Comparison of ENCODE assay signal across 17 cellular contexts in the genomic region with DNA sequence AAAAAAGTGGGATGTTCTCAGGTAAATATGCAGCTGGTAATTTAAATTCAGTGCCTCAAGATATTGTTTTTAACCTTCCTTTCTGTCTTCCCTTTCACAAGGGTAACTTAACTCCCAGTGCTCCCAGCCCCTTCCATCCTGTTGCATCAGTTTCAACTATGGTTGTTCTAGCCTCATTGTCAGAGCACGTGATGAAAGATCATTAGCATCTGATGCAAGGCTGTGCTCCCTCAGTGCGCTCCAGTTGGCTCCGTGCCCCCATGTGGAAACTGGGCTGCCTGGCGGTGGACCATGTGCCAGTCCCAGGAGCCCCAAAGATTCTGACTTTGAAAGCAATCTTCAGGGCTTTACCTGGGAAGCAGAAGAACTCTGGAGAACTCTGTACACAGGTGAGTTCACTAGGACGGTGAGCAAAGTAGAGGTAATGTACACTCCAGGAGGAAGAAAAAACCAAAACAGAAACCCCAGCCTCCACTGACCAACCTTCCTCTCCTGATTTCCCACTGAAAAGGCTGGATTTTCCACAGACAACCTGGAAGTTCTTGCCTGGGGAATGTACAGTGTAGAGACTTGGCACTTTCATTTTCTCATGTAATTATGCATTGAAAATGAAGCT.
DNase-seq lines count a peak whose midpoint lies in the region; ATAC-seq, FAIRE-seq and TF ChIP-seq lines count a peak whose summit lies in the region.
"Had no signal": no experiment of that assay in that cellular context is flagged by ENCODE, and none has a peak within 500 bp of the region (broad histone marks: within the 10 kb centered on the region; RNA-seq: fewer than 3 reads in every experiment).

No MANE protein-coding gene starts in this region.

- no peaks in the 10 kb centered on the region for H3K27me3 ChIP-seq in keratinocyte (ENCODE audit: control insufficient read depth, extremely low read depth, insufficient read depth, low read length)
- no peaks in the 10 kb centered on the region for H3K27me3 ChIP-seq in pancreas
- H3K27me3 ChIP-seq: spleen had no signal

- no peak overlapping the region for H3K9ac ChIP-seq in keratinocyte (ENCODE audit: control insufficient read depth, extremely low read depth, insufficient read depth, low read length)

- H3K4me1 ChIP-seq in keratinocyte (ENCODE audit: control insufficient read depth, extremely low read depth, insufficient read depth, low read length) (peaks cover 5% of the 10 kb centered on the region), pancreas (no peaks in the 10 kb centered on the region)

- H3K36me3 ChIP-seq in keratinocyte (ENCODE audit: control insufficient read depth in 2 of 2, extremely low read depth in 1 of 2, insufficient read depth in 2 of 2, low read length in 2 of 2), result no peaks in the 10 kb centered on the region
- H3K36me3 ChIP-seq in pancreas, result no peaks in the 10 kb centered on the region

- intact Hi-C loops in pancreas (cut with DNase I), result no loop called here

- WGBS in pancreas, 2 donors, result 69 to 72% methylated on average over 5 of the region's 5 CpGs

- DNase-seq in AG09319 (ENCODE audit: extremely low read depth, low read depth) (peak; percentile 49), M059J (ENCODE audit: low read depth) (peak; percentile 20), keratinocyte (ENCODE audit: low read depth, low spot score) (no peak), pancreas (no peak), NCI-H2171 (lab: John Stamatoyannopoulos, UW) (no peak), H54 (ENCODE audit: insufficient read length, low spot score) (no peak)
- DNase-seq: activated CD4-positive, alpha-beta T cell treated with anti-CD3 and anti-CD28 coated beads, Interleukin-2, amount 50 U/mL, for 4 hours; cerebellar nuclear complex; HCEC 1CT; kidney glomerular epithelial cell; NCI-H1105 treated with DMSO at 0.1 percent for 48 hours; NCI-H2227 treated with DMSO at 0.1 percent for 48 hours; spleen; stimulated activated naive CD8-positive, alpha-beta T cell treated with anti-CD3 and anti-CD28 coated beads, Interleukin-15, amount 100 ng/mL, for 72 hours had no signal

- H3K9me3 ChIP-seq in keratinocyte (ENCODE audit: control insufficient read depth, low read depth, low read length) (no peaks in the 10 kb centered on the region), pancreas (no peaks in the 10 kb centered on the region)

- no peak for FAIRE-seq in keratinocyte (lab: Jason Lieb, UNC)
- no peak for FAIRE-seq in pancreas (lab: Jason Lieb, UNC)
- FAIRE-seq in H54 (lab: Jason Lieb, UNC), result no peak
- FAIRE-seq: D721Med had no signal

- dilution Hi-C loops in keratinocyte (cut with MboI; ENCODE audit: extremely low pct_ligation_motif_present, low sequenced_read_pairs), result no loop called here

- TF ChIP-seq CTCF in AG09319 (IDR thresholded peaks at IDR 0.05; ENCODE audit: low read depth, low read length), result no peak
- TF ChIP-seq CTCF in keratinocyte (optimal IDR thresholded peaks at IDR 0.05 in 1 of 3, IDR thresholded peaks at IDR 0.05 in 1 of 3, conservative IDR thresholded peaks at IDR 0.05 in 1 of 3; ENCODE audit: extremely low read depth in 1 of 3, insufficient read depth in 2 of 3, low read length in 3 of 3), result no peak
- no peak for TF ChIP-seq CTCF in pancreas (IDR thresholded peaks at IDR 0.05)

- ATAC-seq in esophagus mucosa, result peak; percentile 39
- no peak for ATAC-seq in pancreas
- ATAC-seq in HG03045 (IDR thresholded peaks at IDR 0.05; ENCODE audit: unreplicated experiment), result no peak
- ATAC-seq: stimulated activated naive CD8-positive, alpha-beta T cell treated with anti-CD3 and anti-CD28 coated beads, Interleukin-15, amount 100 ng/mL, for 72 hours had no signal

- H3K4me3 ChIP-seq in keratinocyte (ENCODE audit: control insufficient read depth in 2 of 3, extremely low read depth in 1 of 3, insufficient read depth in 2 of 3, low read depth in 1 of 3, low read length in 3 of 3) (peak overlapping the region in 1 of 3 experiments; percentile 15), pancreas (no peak overlapping the region)
- H3K4me3 ChIP-seq: spleen had no signal

- peak overlapping the region; percentile 66 for H2AFZ ChIP-seq in keratinocyte (ENCODE audit: control insufficient read depth, low read length)

- H3K4me2 ChIP-seq in keratinocyte (ENCODE audit: control insufficient read depth, extremely low read depth, insufficient read depth, low read depth, low read length), result peak overlapping the region; percentile 22

- no peaks in the 10 kb centered on the region for H3K79me2 ChIP-seq in keratinocyte (ENCODE audit: control insufficient read depth, insufficient read depth, low read length)

- H3K9me1 ChIP-seq in keratinocyte (ENCODE audit: control insufficient read depth, extremely low read depth, insufficient read depth, low read length), result no peaks in the 10 kb centered on the region

- H3K27ac ChIP-seq in keratinocyte (ENCODE audit: control insufficient read depth, insufficient read depth, low read length) (no peak overlapping the region), pancreas (no peak overlapping the region)
- H3K27ac ChIP-seq: spleen had no signal

- H4K20me1 ChIP-seq in keratinocyte (ENCODE audit: control insufficient read depth, extremely low read depth, insufficient read depth, low read length), result no peaks in the 10 kb centered on the region

- TF ChIP-seq POLR2A in H54 (IDR thresholded peaks at IDR 0.05; ENCODE audit: low read depth, low read length), result no peak

Comparison
In these comparisons a context has a peak if more than half of its experiments do, and no peak if none do; other contexts are left out.
1. DNase-seq: peak in AG09319 (single experiment) and M059J (single experiment); none in keratinocyte (single experiment), pancreas (0 of 6), NCI-H2171 (single experiment) and H54 (single experiment).